8 cellular contexts compared by ENCODE assay signal in genomic region chr1:89855413-89856123, GRCh38. TPM values are rescaled to one million over a fixed set of nuclear protein-coding genes. Genes with fewer than 3 reads are reported as not detected.
DNase-seq lines count a peak whose midpoint lies in the region; ATAC-seq and TF ChIP-seq lines count a peak whose summit lies in the region.

No MANE protein-coding gene starts in this region.

- H3K4me3 ChIP-seq in spleen: no peak overlapping the region

- peaks cover 16% of the 10 kb centered on the region for H3K36me3 Mint-ChIP-seq in activated CD8-positive, alpha-beta memory T cell treated with anti-CD3 and anti-CD28 coated beads, Interleukin-2, amount 10 ng/mL, durations not matched to agents 7 days and 5 days
- H3K36me3 Mint-ChIP-seq in activated naive CD8-positive, alpha-beta T cell treated with anti-CD3 and anti-CD28 coated beads, Interleukin-2, amount 10 ng/mL, durations not matched to agents 7 days and 5 days: peaks cover 17% of the 10 kb centered on the region

- no peaks in the 10 kb centered on the region for H3K9me3 Mint-ChIP-seq in activated CD8-positive, alpha-beta memory T cell treated with anti-CD3 and anti-CD28 coated beads, Interleukin-2, amount 10 ng/mL, durations not matched to agents 7 days and 5 days (ENCODE audit: low read depth)
- H3K9me3 Mint-ChIP-seq in activated naive CD8-positive, alpha-beta T cell treated with anti-CD3 and anti-CD28 coated beads, Interleukin-2, amount 10 ng/mL, durations not matched to agents 7 days and 5 days: no peaks in the 10 kb centered on the region

- CTCF ChIA-PET in activated CD8-positive, alpha-beta memory T cell treated with anti-CD3 and anti-CD28 coated beads, Interleukin-2, amount 10 ng/mL, durations not matched to agents 7 days and 5 days (lab: Charles Lee): interaction anchor here (1.3 to 2.7 kb wide), 2 partner anchors 12 to 51 kb away, joined by 3 to 13 read pairs; no protein-coding TSS in a partner anchor

- peaks cover 2% of the 10 kb centered on the region for H3K4me1 Mint-ChIP-seq in activated CD8-positive, alpha-beta memory T cell treated with anti-CD3 and anti-CD28 coated beads, Interleukin-2, amount 10 ng/mL, durations not matched to agents 7 days and 5 days
- peaks cover 12% of the 10 kb centered on the region for H3K4me1 Mint-ChIP-seq in activated naive CD8-positive, alpha-beta T cell treated with anti-CD3 and anti-CD28 coated beads, Interleukin-2, amount 10 ng/mL, durations not matched to agents 7 days and 5 days

- H3K27ac Mint-ChIP-seq in activated CD8-positive, alpha-beta memory T cell treated with anti-CD3 and anti-CD28 coated beads, Interleukin-2, amount 10 ng/mL, durations not matched to agents 7 days and 5 days: no peak overlapping the region
- peak overlapping the region; percentile 70 for H3K27ac Mint-ChIP-seq in activated naive CD8-positive, alpha-beta T cell treated with anti-CD3 and anti-CD28 coated beads, Interleukin-2, amount 10 ng/mL, durations not matched to agents 7 days and 5 days

- TF ChIP-seq CTCF in spleen (IDR thresholded peaks at IDR 0.05 in 8 of 11, conservative IDR thresholded peaks at IDR 0.05 in 3 of 11): no peak

- H3K27me3 ChIP-seq in spleen (replicated peaks in 1 of 7): no peaks in the 10 kb centered on the region

- intact Hi-C loops in spleen (cut with DNase I; ENCODE audit: low total_unique reads): no loop called here

- H3K27ac ChIP-seq in spleen: peak overlapping the region in 6 of 8 donors; percentile 1 to 64 (median 31)

- POLR2A ChIA-PET in activated naive CD8-positive, alpha-beta T cell treated with anti-CD3 and anti-CD28 coated beads, Interleukin-2, amount 10 ng/mL, durations not matched to agents 7 days and 5 days (lab: Charles Lee): interaction anchor here (0.7 to 1.3 kb wide), 2 partner anchors 12 to 813 kb away, joined by 3 to 4 read pairs; no protein-coding TSS in a partner anchor

- 34 to 57% (median 37%) methylated on average over 2 of the region's 2 CpGs for WGBS in spleen, 5 donors

- no peaks in the 10 kb centered on the region for H3K27me3 Mint-ChIP-seq in activated CD8-positive, alpha-beta memory T cell treated with anti-CD3 and anti-CD28 coated beads, Interleukin-2, amount 10 ng/mL, durations not matched to agents 7 days and 5 days
- H3K27me3 Mint-ChIP-seq in activated naive CD8-positive, alpha-beta T cell treated with anti-CD3 and anti-CD28 coated beads, Interleukin-2, amount 10 ng/mL, durations not matched to agents 7 days and 5 days: no peaks in the 10 kb centered on the region

- TF ChIP-seq POLR2A in spleen (IDR thresholded peaks at IDR 0.05): no peak

- no peak for DNase-seq in activated CD8-positive, alpha-beta memory T cell treated with anti-CD3 and anti-CD28 coated beads, Interleukin-2, amount 10 ng/mL, durations not matched to agents 7 days and 5 days
- no peak for DNase-seq in activated CD8-positive, alpha-beta memory T cell treated with anti-CD3 and anti-CD28 coated beads, Interleukin-2, amount 50 U/mL, for 4 hours
- no peak for DNase-seq in activated naive CD8-positive, alpha-beta T cell treated with anti-CD3 and anti-CD28 coated beads, Interleukin-2, amount 10 ng/mL, durations not matched to agents 7 days and 5 days
- DNase-seq in spleen (no peak), NCI-H510A treated with DMSO at 0.1 percent for 48 hours (lab: John Stamatoyannopoulos, UW) (no peak), SKM-1 (lab: John Stamatoyannopoulos, UW; ENCODE audit: unreplicated experiment) (no peak), NCI-H2029 treated with DMSO at 0.1 percent for 48 hours (lab: John Stamatoyannopoulos, UW) (no peak)

- ATAC-seq in activated CD8-positive, alpha-beta memory T cell treated with anti-CD3 and anti-CD28 coated beads, Interleukin-2, amount 10 ng/mL, durations not matched to agents 7 days and 5 days: peak; percentile 85
- ATAC-seq in HG03066 (IDR thresholded peaks at IDR 0.05; ENCODE audit: low read depth, unreplicated experiment): peak; percentile 86
- ATAC-seq in activated naive CD8-positive, alpha-beta T cell treated with anti-CD3 and anti-CD28 coated beads, Interleukin-2, amount 10 ng/mL, durations not matched to agents 7 days and 5 days (ENCODE audit: low read depth): peak; percentile 60

- peak overlapping the region; percentile 34 for H3K4me3 Mint-ChIP-seq in activated CD8-positive, alpha-beta memory T cell treated with anti-CD3 and anti-CD28 coated beads, Interleukin-2, amount 10 ng/mL, durations not matched to agents 7 days and 5 days
- peak overlapping the region; percentile 64 for H3K4me3 Mint-ChIP-seq in activated naive CD8-positive, alpha-beta T cell treated with anti-CD3 and anti-CD28 coated beads, Interleukin-2, amount 10 ng/mL, durations not matched to agents 7 days and 5 days

- H3K9me3 ChIP-seq in spleen: no peaks in the 10 kb centered on the region

- peaks cover 0 to 65% (median 0%) of the 10 kb centered on the region in 6 donors for H3K36me3 ChIP-seq in spleen

- H3K4me1 ChIP-seq in spleen: peaks cover 12 to 47% (median 22%) of the 10 kb centered on the region in 6 donors

RNA-seq across cellular contexts. Expression of gene LRRC8D, which starts 34.7 kb away (rescaled TPM):
- 10 to 100 TPM; 19.2 to 27.7 TPM for total RNA-seq in activated CD8-positive, alpha-beta memory T cell treated with anti-CD3 and anti-CD28 coated beads, Interleukin-2, amount 10 ng/mL, durations not matched to agents 7 days and 5 days
- 10 to 100 TPM; 25.1 to 26.0 TPM for total RNA-seq in activated naive CD8-positive, alpha-beta T cell treated with anti-CD3 and anti-CD28 coated beads, Interleukin-2, amount 10 ng/mL, durations not matched to agents 7 days and 5 days
- total RNA-seq in spleen: 10 to 100 TPM; 27.5 to 42.0 (median 37.0) TPM
- polyA plus RNA-seq in spleen: 10 to 100 TPM; 12.8 to 14.4 (median 13.6) TPM
